In genomic region chr10:96998329-96998888, GRCh38 we compare ENCODE assay signal across 2 cellular contexts.
TF ChIP-seq lines count a peak whose summit lies in the region.

No MANE protein-coding gene starts in this region.

TF ChIP-seq in K562, 482 proteins besides CTCF, POLR2A, EP300 and RAD21 (continued from another document):
- no peak for TF ChIP-seq GMEB1 (CRISPR knock-in tag; IDR thresholded peaks at IDR 0.05)
- TF ChIP-seq C11orf30 (IDR thresholded peaks at IDR 0.05; ENCODE audit: low read depth): peak; percentile 93
- no peak for TF ChIP-seq HDAC3 (IDR thresholded peaks at IDR 0.05; ENCODE audit: borderline replicate concordance, partially characterized antibody)
- TF ChIP-seq RNF2 (IDR thresholded peaks at IDR 0.05): no peak
- peak; percentile 30; the same call in 1 of the 2 replicates for TF ChIP-seq NFE2 (IDR thresholded peaks at IDR 0.05; ENCODE audit: low read depth)
- no peak for TF ChIP-seq EHMT2 (IDR thresholded peaks at IDR 0.05)
- no peak for TF ChIP-seq MCM3 (IDR thresholded peaks at IDR 0.05)
- peak; percentile 7; the same call in 1 of the 2 replicates for TF ChIP-seq RFX1 (IDR thresholded peaks at IDR 0.05)
- no peak for TF ChIP-seq RBM39 (optimal IDR thresholded peaks at IDR 0.05; ENCODE audit: low read depth, low read length)
- no peak for TF ChIP-seq ZFP30 (CRISPR knock-in tag; IDR thresholded peaks at IDR 0.05; ENCODE audit: borderline replicate concordance)
- peak in 1 of 2 experiments; percentile 13 for TF ChIP-seq E2F6 (IDR thresholded peaks at IDR 0.05; ENCODE audit: borderline replicate concordance in 1 of 2, extremely low read depth in 1 of 2, insufficient read depth in 1 of 2, insufficient read length in 1 of 2, low read depth in 1 of 2, low read length in 1 of 2, poor library complexity in 1 of 2, severe bottlenecking in 1 of 2)
- no peak for TF ChIP-seq ZBTB26 (CRISPR knock-in tag; IDR thresholded peaks at IDR 0.05)
- peak; percentile 96 for TF ChIP-seq ZNF316 (IDR thresholded peaks at IDR 0.05)
- no peak for TF ChIP-seq ZNF583 (CRISPR knock-in tag; IDR thresholded peaks at IDR 0.05)
- TF ChIP-seq PHB2 (IDR thresholded peaks at IDR 0.05; ENCODE audit: low read depth): no peak
- TF ChIP-seq STAT5A (IDR thresholded peaks at IDR 0.05; ENCODE audit: borderline replicate concordance, low read length): no peak

TF ChIP-seq in HepG2, 621 proteins besides CTCF, POLR2A, EP300 and RAD21 (continued from another document and continues in another):
- TF ChIP-seq HMGXB3 (CRISPR knock-in tag; IDR thresholded peaks at IDR 0.05; ENCODE audit: borderline replicate concordance) (peak; percentile 47; the same call in 1 of the 2 replicates), KDM2A (CRISPR knock-in tag; IDR thresholded peaks at IDR 0.05; ENCODE audit: borderline replicate concordance, low read depth) (peak; percentile 74; the same call in 1 of the 2 replicates), GABPA (IDR thresholded peaks at IDR 0.05; ENCODE audit: low read depth, low read length) (no peak), GABPA (CRISPR knock-in tag; IDR thresholded peaks at IDR 0.05; ENCODE audit: low read depth) (peak; percentile 38; the same call in 1 of the 2 replicates), MED8 (CRISPR knock-in tag; IDR thresholded peaks at IDR 0.05; ENCODE audit: insufficient replicate concordance) (no peak), MNT (IDR thresholded peaks at IDR 0.05) (no peak), ZEB1 (IDR thresholded peaks at IDR 0.05; ENCODE audit: insufficient replicate concordance, low read depth) (peak; percentile 83), ATF4 (CRISPR knock-in tag; IDR thresholded peaks at IDR 0.05) (no peak), ZNF124 (CRISPR knock-in tag; IDR thresholded peaks at IDR 0.05) (0 out of 2 replicates have a peak, but pooled peaks have one; percentile 41), ZNF589 (CRISPR knock-in tag; conservative IDR thresholded peaks at IDR 0.05) (no peak), AKNA (CRISPR knock-in tag; IDR thresholded peaks at IDR 0.05; ENCODE audit: borderline replicate concordance) (no peak), ATF2 (CRISPR knock-in tag; IDR thresholded peaks at IDR 0.05) (peak; percentile 32; the same call in 1 of the 2 replicates), ZFP1 (CRISPR knock-in tag; IDR thresholded peaks at IDR 0.05) (0 out of 2 replicates have a peak, but pooled peaks have one; percentile 58), ELF1 (CRISPR knock-in tag; IDR thresholded peaks at IDR 0.05) (peak; percentile 73), ZNF598 (CRISPR knock-in tag; IDR thresholded peaks at IDR 0.05; ENCODE audit: borderline replicate concordance) (no peak), LCORL (IDR thresholded peaks at IDR 0.05) (no peak), LCORL (CRISPR knock-in tag; IDR thresholded peaks at IDR 0.05) (peak; percentile 82), MXD1 (CRISPR knock-in tag; IDR thresholded peaks at IDR 0.05) (0 out of 2 replicates have a peak, but pooled peaks have one; percentile 14), ZBTB7B (CRISPR knock-in tag; IDR thresholded peaks at IDR 0.05) (peak; percentile 77), NFE2 (CRISPR knock-in tag; IDR thresholded peaks at IDR 0.05) (no peak), PAXIP1 (CRISPR knock-in tag; conservative IDR thresholded peaks at IDR 0.05) (peak; percentile 65), U2AF1 (optimal IDR thresholded peaks at IDR 0.05; ENCODE audit: low read depth, low read length) (no peak), MYC (CRISPR knock-in tag; IDR thresholded peaks at IDR 0.05; ENCODE audit: borderline replicate concordance) (peak; percentile 77), ZNF792 (CRISPR knock-in tag; IDR thresholded peaks at IDR 0.05) (0 out of 2 replicates have a peak, but pooled peaks have one; percentile 22), HMG20A (CRISPR knock-in tag; IDR thresholded peaks at IDR 0.05; ENCODE audit: borderline replicate concordance) (no peak), NFE2L2 (IDR thresholded peaks at IDR 0.05; ENCODE audit: low read length) (no peak), SOX5 (CRISPR knock-in tag; IDR thresholded peaks at IDR 0.05; ENCODE audit: borderline replicate concordance) (peak; percentile 31; the same call in 1 of the 2 replicates), TERF1 (CRISPR knock-in tag; IDR thresholded peaks at IDR 0.05) (no peak), YEATS4 (CRISPR knock-in tag; IDR thresholded peaks at IDR 0.05; ENCODE audit: borderline replicate concordance) (peak; percentile 2; the same call in 1 of the 2 replicates), ZFX (CRISPR knock-in tag; IDR thresholded peaks at IDR 0.05; ENCODE audit: low read depth) (peak; percentile 64), TSC22D2 (CRISPR knock-in tag; IDR thresholded peaks at IDR 0.05; ENCODE audit: borderline replicate concordance) (peak; percentile 11; the same call in 1 of the 2 replicates), SSRP1 (CRISPR knock-in tag; IDR thresholded peaks at IDR 0.05) (no peak), ZMYM4 (CRISPR knock-in tag; IDR thresholded peaks at IDR 0.05) (0 out of 2 replicates have a peak, but pooled peaks have one; percentile 49)
